ENCODE assay signal across 1 cellular context in the genomic region with DNA sequence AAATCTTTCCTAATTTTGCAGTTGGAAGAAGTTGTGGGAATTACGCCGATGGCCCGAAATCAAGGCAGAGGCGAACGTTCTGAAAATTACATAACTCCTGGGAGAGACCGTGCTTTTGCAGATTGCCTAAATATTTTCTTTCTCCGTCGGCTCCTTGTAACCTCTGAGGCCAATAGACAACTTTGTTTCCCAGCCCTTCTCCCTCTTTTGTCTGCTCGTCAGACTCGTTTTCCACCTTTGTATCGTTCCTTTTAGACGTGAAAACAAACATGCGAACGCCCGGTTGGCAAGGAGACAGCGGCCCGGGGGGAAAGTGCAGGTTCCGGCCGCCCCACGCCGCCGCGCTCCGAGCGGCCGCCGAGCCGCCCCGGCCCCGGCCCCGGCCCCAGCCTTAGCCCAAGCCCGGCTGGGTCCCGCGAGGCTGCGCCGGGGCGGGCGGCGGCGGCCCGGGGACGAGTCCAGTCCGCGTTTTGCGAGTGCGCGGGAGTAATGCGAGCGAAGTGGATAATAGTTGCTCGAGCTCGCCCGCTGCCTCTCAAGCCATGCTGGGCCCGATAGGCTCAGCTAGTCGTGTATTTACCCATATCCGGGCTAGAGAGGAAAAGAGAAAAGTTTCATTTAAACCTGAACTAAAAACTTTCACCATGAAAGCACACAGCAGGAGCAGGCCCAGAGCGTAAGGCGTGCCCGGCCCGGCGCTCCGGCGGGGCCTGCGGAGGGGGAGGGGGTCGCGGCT.
TF ChIP-seq lines count a peak whose summit lies in the region.

ARID1B (plus strand) TSS at position 538 of the 736 bp plus-strand sequence. CDS start 303 bp downstream, outside the sequence.

TF ChIP-seq in K562, 482 proteins besides CTCF, POLR2A, EP300 and RAD21 (continued from another document and continues in another):
- no peak for TF ChIP-seq ZNF318 (IDR thresholded peaks at IDR 0.05; ENCODE audit: borderline replicate concordance in 1 of 2, low read depth in 1 of 2)
- TF ChIP-seq STAG1 (CRISPR knock-in tag; IDR thresholded peaks at IDR 0.05; ENCODE audit: borderline replicate concordance) = no peak
- TF ChIP-seq HBP1 (CRISPR knock-in tag; IDR thresholded peaks at IDR 0.05) = no peak
- 0 out of 2 replicates have a peak, but pooled peaks have one; percentile 37 for TF ChIP-seq ZNF134 (CRISPR knock-in tag; conservative IDR thresholded peaks at IDR 0.05)
- peak; percentile 76 for TF ChIP-seq ZNF232 (CRISPR knock-in tag; IDR thresholded peaks at IDR 0.05)
- TF ChIP-seq, protein P1, sequence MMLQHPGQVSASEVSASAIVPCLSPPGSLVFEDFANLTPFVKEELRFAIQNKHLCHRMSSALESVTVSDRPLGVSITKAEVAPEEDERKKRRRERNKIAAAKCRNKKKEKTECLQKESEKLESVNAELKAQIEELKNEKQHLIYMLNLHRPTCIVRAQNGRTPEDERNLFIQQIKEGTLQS (IDR thresholded peaks at IDR 0.05) = no peak
- TF ChIP-seq, protein P1 (CRISPR knock-in tag; conservative IDR thresholded peaks at IDR 0.05) = no peak
- TF ChIP-seq MBD2 (IDR thresholded peaks at IDR 0.05; ENCODE audit: borderline replicate concordance, low read depth) = no peak
- TF ChIP-seq FOXA3 (CRISPR knock-in tag; conservative IDR thresholded peaks at IDR 0.05 in 1 of 2, IDR thresholded peaks at IDR 0.05 in 1 of 2) = peak; percentile 36 to 46; a peak in 2 of 4 replicates
- TF ChIP-seq ZNF316 (IDR thresholded peaks at IDR 0.05) = no peak
- 0 out of 2 replicates have a peak, but pooled peaks have one; percentile 19 for TF ChIP-seq ETV1 (tag; conservative IDR thresholded peaks at IDR 0.05; ENCODE audit: low read depth)
- TF ChIP-seq MAFF (IDR thresholded peaks at IDR 0.05; ENCODE audit: low read length) = no peak
- TF ChIP-seq, protein P2, sequence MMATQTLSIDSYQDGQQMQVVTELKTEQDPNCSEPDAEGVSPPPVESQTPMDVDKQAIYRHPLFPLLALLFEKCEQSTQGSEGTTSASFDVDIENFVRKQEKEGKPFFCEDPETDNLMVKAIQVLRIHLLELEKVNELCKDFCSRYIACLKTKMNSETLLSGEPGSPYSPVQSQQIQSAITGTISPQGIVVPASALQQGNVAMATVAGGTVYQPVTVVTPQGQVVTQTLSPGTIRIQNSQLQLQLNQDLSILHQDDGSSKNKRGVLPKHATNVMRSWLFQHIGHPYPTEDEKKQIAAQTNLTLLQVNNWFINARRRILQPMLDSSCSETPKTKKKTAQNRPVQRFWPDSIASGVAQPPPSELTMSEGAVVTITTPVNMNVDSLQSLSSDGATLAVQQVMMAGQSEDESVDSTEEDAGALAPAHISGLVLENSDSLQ (IDR thresholded peaks at IDR 0.05) = no peak
- TF ChIP-seq, protein P3, sequence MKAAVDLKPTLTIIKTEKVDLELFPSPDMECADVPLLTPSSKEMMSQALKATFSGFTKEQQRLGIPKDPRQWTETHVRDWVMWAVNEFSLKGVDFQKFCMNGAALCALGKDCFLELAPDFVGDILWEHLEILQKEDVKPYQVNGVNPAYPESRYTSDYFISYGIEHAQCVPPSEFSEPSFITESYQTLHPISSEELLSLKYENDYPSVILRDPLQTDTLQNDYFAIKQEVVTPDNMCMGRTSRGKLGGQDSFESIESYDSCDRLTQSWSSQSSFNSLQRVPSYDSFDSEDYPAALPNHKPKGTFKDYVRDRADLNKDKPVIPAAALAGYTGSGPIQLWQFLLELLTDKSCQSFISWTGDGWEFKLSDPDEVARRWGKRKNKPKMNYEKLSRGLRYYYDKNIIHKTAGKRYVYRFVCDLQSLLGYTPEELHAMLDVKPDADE (conservative IDR thresholded peaks at IDR 0.05; ENCODE audit: control insufficient read depth, low read depth, low read length) = no peak
- peak; percentile 72 for TF ChIP-seq CHD2 (IDR thresholded peaks at IDR 0.05; ENCODE audit: low read depth, low read length)
- 0 out of 2 replicates have a peak, but pooled peaks have one; percentile 8 for TF ChIP-seq ZNF263 (CRISPR knock-in tag; IDR thresholded peaks at IDR 0.05; ENCODE audit: borderline replicate concordance)
- TF ChIP-seq RNF2 (IDR thresholded peaks at IDR 0.05) = 0 out of 2 replicates have a peak, but pooled peaks have one; percentile 17
- no peak for TF ChIP-seq SMAD2 (IDR thresholded peaks at IDR 0.05; ENCODE audit: low read depth, low read length)
- peak; percentile 60 for TF ChIP-seq GABPA (tag; conservative IDR thresholded peaks at IDR 0.05; ENCODE audit: low read depth)
- TF ChIP-seq, protein P4, sequence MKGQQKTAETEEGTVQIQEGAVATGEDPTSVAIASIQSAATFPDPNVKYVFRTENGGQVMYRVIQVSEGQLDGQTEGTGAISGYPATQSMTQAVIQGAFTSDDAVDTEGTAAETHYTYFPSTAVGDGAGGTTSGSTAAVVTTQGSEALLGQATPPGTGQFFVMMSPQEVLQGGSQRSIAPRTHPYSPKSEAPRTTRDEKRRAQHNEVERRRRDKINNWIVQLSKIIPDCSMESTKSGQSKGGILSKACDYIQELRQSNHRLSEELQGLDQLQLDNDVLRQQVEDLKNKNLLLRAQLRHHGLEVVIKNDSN (CRISPR knock-in tag; IDR thresholded peaks at IDR 0.05) = no peak
- peak; percentile 72 for TF ChIP-seq PHF8 (IDR thresholded peaks at IDR 0.05; ENCODE audit: borderline replicate concordance, low read length)
- TF ChIP-seq CTBP1 (IDR thresholded peaks at IDR 0.05; ENCODE audit: borderline replicate concordance) = peak; percentile 17; the same call in 1 of the 2 replicates
- no peak for TF ChIP-seq FIP1L1 (IDR thresholded peaks at IDR 0.05; ENCODE audit: low read depth, low read length, poor library complexity, severe bottlenecking)
- peak in 1 of 2 experiments; percentile 90; a peak in 2 of 4 replicates for TF ChIP-seq ZNF639 (CRISPR knock-in tag; conservative IDR thresholded peaks at IDR 0.05 in 1 of 2, IDR thresholded peaks at IDR 0.05 in 1 of 2)
- peak; percentile 56 for TF ChIP-seq PML (IDR thresholded peaks at IDR 0.05; ENCODE audit: low read length)
- TF ChIP-seq SNRNP70 (optimal IDR thresholded peaks at IDR 0.05; ENCODE audit: low read depth, low read length) = no peak
- TF ChIP-seq, protein P5, sequence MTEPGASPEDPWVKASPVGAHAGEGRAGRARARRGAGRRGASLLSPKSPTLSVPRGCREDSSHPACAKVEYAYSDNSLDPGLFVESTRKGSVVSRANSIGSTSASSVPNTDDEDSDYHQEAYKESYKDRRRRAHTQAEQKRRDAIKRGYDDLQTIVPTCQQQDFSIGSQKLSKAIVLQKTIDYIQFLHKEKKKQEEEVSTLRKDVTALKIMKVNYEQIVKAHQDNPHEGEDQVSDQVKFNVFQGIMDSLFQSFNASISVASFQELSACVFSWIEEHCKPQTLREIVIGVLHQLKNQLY (CRISPR knock-in tag; conservative IDR thresholded peaks at IDR 0.05) = no peak
- TF ChIP-seq ILK (tag; IDR thresholded peaks at IDR 0.05; ENCODE audit: borderline replicate concordance, low read depth) = no peak
- TF ChIP-seq, protein P6, sequence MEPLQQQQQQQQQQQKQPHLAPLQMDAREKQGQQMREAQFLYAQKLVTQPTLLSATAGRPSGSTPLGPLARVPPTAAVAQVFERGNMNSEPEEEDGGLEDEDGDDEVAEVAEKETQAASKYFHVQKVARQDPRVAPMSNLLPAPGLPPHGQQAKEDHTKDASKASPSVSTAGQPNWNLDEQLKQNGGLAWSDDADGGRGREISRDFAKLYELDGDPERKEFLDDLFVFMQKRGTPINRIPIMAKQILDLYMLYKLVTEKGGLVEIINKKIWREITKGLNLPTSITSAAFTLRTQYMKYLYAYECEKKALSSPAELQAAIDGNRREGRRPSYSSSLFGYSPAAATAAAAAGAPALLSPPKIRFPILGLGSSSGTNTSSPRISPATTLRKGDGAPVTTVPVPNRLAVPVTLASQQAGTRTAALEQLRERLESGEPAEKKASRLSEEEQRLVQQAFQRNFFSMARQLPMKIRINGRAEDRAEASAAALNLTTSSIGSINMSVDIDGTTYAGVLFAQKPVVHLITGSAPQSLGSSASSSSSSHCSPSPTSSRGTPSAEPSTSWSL (CRISPR knock-in tag; IDR thresholded peaks at IDR 0.05; ENCODE audit: borderline replicate concordance) = 0 out of 2 replicates have a peak, but pooled peaks have one; percentile 58
- no peak for TF ChIP-seq FOS (IDR thresholded peaks at IDR 0.05; ENCODE audit: extremely low read depth, insufficient read length)
- TF ChIP-seq, protein P7, sequence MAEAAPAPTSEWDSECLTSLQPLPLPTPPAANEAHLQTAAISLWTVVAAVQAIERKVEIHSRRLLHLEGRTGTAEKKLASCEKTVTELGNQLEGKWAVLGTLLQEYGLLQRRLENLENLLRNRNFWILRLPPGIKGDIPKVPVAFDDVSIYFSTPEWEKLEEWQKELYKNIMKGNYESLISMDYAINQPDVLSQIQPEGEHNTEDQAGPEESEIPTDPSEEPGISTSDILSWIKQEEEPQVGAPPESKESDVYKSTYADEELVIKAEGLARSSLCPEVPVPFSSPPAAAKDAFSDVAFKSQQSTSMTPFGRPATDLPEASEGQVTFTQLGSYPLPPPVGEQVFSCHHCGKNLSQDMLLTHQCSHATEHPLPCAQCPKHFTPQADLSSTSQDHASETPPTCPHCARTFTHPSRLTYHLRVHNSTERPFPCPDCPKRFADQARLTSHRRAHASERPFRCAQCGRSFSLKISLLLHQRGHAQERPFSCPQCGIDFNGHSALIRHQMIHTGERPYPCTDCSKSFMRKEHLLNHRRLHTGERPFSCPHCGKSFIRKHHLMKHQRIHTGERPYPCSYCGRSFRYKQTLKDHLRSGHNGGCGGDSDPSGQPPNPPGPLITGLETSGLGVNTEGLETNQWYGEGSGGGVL (CRISPR knock-in tag; IDR thresholded peaks at IDR 0.05) = no peak
- no peak for TF ChIP-seq ZNF124 (CRISPR knock-in tag; IDR thresholded peaks at IDR 0.05)
- TF ChIP-seq CCNT2 (IDR thresholded peaks at IDR 0.05; ENCODE audit: borderline replicate concordance, extremely low read depth, insufficient read length, low read depth, low read length) = peak; percentile 84
- TF ChIP-seq ERF (CRISPR knock-in tag; IDR thresholded peaks at IDR 0.05) = peak; percentile 70; the same call in 1 of the 2 replicates
